ENCODE assay signal across 8 cellular contexts in the genomic region with DNA sequence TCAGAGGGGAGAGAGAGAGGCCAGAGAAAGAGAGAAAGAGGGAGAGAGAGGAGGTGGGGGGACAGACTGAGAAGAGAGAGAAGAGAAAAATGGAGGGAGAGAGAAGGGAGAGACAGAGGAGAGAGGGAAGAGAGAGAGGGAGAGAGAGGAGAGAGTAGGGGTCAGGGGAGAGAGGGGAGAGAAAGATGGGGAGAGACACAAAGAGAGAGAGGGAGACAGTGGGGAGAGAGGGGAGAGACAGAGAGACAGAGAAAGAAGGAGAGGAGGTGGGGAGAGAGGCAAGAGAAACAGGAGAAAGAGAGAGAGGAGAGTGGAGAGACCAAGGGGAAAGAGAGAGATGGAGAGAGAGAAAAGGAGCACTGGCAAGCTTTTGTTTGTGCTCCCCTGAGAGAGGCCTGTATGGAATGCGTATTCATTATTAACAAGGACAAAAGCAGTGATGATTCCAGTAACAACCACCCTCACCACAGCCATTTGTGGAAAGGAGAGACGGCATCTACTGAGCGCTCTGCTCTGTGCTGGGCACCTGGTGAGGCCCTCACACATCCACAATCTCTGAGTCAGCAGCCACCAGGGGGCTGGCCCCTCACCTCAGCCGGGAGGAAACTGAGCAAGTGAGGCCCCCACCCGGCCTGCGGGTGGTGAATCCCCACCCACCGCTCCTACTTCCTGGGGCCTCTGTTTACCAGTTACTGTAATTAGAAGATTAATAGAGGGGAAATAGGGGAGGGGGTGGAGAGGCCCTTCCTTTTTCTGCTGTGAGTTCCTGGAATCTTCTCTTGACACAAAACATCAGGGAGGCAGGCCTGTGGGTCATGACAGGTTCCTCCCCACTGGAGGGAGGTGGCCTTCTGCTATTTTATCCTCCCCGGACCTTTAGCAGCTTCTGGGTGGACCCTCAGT. TPM values are rescaled to one million over a fixed set of nuclear protein-coding genes. Genes with fewer than 3 reads are reported as not detected.
DNase-seq lines count a peak whose midpoint lies in the region; ATAC-seq and TF ChIP-seq lines count a peak whose summit lies in the region.

No MANE protein-coding gene starts in this region.

- no peaks in the 10 kb centered on the region for H3K36me3 ChIP-seq in ES-I3 (ENCODE audit: insufficient read depth, low read length)
- H3K36me3 ChIP-seq in Peyer's patch: no peaks in the 10 kb centered on the region

- no peak for TF ChIP-seq POLR2A in Peyer's patch (IDR thresholded peaks at IDR 0.05)

- H3K27ac ChIP-seq in Peyer's patch: peak overlapping the region in 3 of 4 donors; percentile 10 to 40 (median 14)

- H3K9me3 ChIP-seq in ES-I3 (ENCODE audit: control insufficient read depth, insufficient read depth, low read length) (no peaks in the 10 kb centered on the region), Peyer's patch (no peaks in the 10 kb centered on the region)

- H3K9me3 Mint-ChIP-seq in nephron progenitor cell: no peaks in the 10 kb centered on the region

- TF ChIP-seq CTCF in Peyer's patch (IDR thresholded peaks at IDR 0.05): peak in 3 of 6 experiments; percentile 10 to 15 (median 11)
- no peak for TF ChIP-seq CTCF in nephron progenitor cell (IDR thresholded peaks at IDR 0.05)

- peak in 2 of 3 donors; percentile 68 to 83 for DNase-seq in Peyer's patch
- DNase-seq in activated naive CD4-positive, alpha-beta T cell (lab: John Stamatoyannopoulos, UW): peak; percentile 14 to 41 (median 32)
- DNase-seq in nephron progenitor cell: no peak
- DNase-seq in NCI-H1105 treated with DMSO at 0.1 percent for 48 hours (lab: John Stamatoyannopoulos, UW): no peak
- DNase-seq in DMS79 (lab: John Stamatoyannopoulos, UW): no peak

- peaks cover 38% of the 10 kb centered on the region for H3K27me3 Mint-ChIP-seq in nephron progenitor cell (ENCODE audit: low read depth, poor library complexity)

- no peak for ATAC-seq in GM19351 (IDR thresholded peaks at IDR 0.05; ENCODE audit: unreplicated experiment)
- ATAC-seq in HG03139 (IDR thresholded peaks at IDR 0.05; ENCODE audit: unreplicated experiment): no peak

- H3K9ac ChIP-seq in ES-I3 (ENCODE audit: low read depth, low read length): peak overlapping the region; percentile 11; the same call in 1 of the 2 replicates

- peak overlapping the region; percentile 39 for H3K4me3 Mint-ChIP-seq in nephron progenitor cell

- H3K4me1 Mint-ChIP-seq in nephron progenitor cell: peaks cover 79% of the 10 kb centered on the region

- H3K4me1 ChIP-seq in ES-I3 (ENCODE audit: insufficient read depth, low read length): peaks cover 58% of the 10 kb centered on the region
- peaks cover 0 to 15% (median 6%) of the 10 kb centered on the region in 4 donors for H3K4me1 ChIP-seq in Peyer's patch

- no peak overlapping the region for H3K4me3 ChIP-seq in Peyer's patch

- H3K36me3 Mint-ChIP-seq in nephron progenitor cell (ENCODE audit: low read depth): no peaks in the 10 kb centered on the region

- H3K27me3 ChIP-seq in Peyer's patch: no peaks in the 10 kb centered on the region

- no peak overlapping the region for H3K27ac Mint-ChIP-seq in nephron progenitor cell

RNA-seq across cellular contexts. Expression of a gene that starts 14.7 kb away (rescaled TPM):
- total RNA-seq in Peyer's patch: 10 to 100 TPM in 1 of 4 donors, 1 to 10 TPM in 3; 2.5 to 31.4 (median 5.9) TPM

RNA-seq across cellular contexts. Expression of a gene that starts 21.0 kb away (rescaled TPM):
- not detected for total RNA-seq in Peyer's patch

RNA-seq across cellular contexts. Expression of a gene that starts 24.9 kb away (rescaled TPM):
- not detected for total RNA-seq in Peyer's patch

RNA-seq across cellular contexts. Expression of a gene that starts 52.8 kb away (rescaled TPM):
- total RNA-seq in Peyer's patch: 10 to 100 TPM; 26.8 to 47.9 (median 38.5) TPM

Comparison
In these comparisons a context has a peak if more than half of its experiments do, and no peak if none do; other contexts are left out.
1. DNase-seq: peak in Peyer's patch (2 of 3) and activated naive CD4-positive, alpha-beta T cell (4 of 4); none in nephron progenitor cell (single experiment), NCI-H1105 treated with DMSO at 0.1 percent for 48 hours (single experiment) and DMS79 (single experiment).